In the genomic region with DNA sequence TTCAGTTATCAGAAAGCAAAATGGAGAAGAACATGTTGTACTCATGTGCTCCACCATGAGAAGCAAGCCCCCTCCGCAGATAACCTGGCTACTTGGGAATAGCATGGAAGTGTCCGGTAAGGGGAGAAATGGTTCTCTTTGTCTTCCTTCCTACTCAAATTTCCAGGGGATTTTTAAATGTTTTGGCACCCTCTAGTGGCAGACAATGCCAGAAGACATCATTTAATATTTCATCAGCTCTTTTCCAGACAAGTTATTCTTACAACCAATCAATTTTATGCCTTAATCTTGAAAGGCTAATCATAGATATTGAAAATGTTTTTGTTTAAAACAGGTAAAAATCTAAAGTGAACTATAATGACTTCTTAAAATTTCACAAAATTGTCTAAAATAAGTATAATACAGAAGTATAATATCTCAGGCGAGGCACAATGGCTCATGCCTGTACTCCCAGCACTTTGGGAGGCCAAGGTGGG, we compare ENCODE assay signal across 8 cellular contexts. TPM values are rescaled to one million over a fixed set of nuclear protein-coding genes. Genes with fewer than 3 reads are reported as not detected.
DNase-seq lines count a peak whose midpoint lies in the region; ATAC-seq and TF ChIP-seq lines count a peak whose summit lies in the region.

No MANE protein-coding gene starts in this region.

- no peak overlapping the region for H3K9ac ChIP-seq in fibroblast of lung (ENCODE audit: insufficient read depth, low read length)

- H3K4me1 ChIP-seq in fibroblast of lung (ENCODE audit: control insufficient read depth, extremely low read depth, insufficient read depth, low read length): peaks cover 2% of the 10 kb centered on the region
- H3K4me1 ChIP-seq in neuron (ENCODE audit: insufficient read depth, low read length): peaks cover 5% of the 10 kb centered on the region

- no peak for ATAC-seq in GM19452 (IDR thresholded peaks at IDR 0.05; ENCODE audit: unreplicated experiment)

- H3K27me3 ChIP-seq in fibroblast of lung (ENCODE audit: control insufficient read depth, insufficient read depth, low read length): no peaks in the 10 kb centered on the region
- no peaks in the 10 kb centered on the region for H3K27me3 ChIP-seq in neuron (ENCODE audit: insufficient read depth, low read length)

- H2AFZ ChIP-seq in fibroblast of lung (ENCODE audit: low read length) (peak overlapping the region; percentile 47), neuron (ENCODE audit: low read depth, low read length) (peak overlapping the region; percentile 66)

- no peaks in the 10 kb centered on the region for H3K79me2 ChIP-seq in fibroblast of lung (ENCODE audit: control insufficient read depth, insufficient read depth, low read length)

- in situ Hi-C loops in Caki2 (cut with HindIII; ENCODE audit: low pct_unique_long_range_greater_than_20kb, low sequenced_read_pairs): loop anchor here (10.0 to 25.0 kb wide), 2 partner anchors 208 to 219 kb away; a partner anchor contains a TSS

- peak overlapping the region; percentile 37 for H3K4me2 ChIP-seq in fibroblast of lung (ENCODE audit: extremely low read depth, insufficient read depth, low read length)

- H3K27ac ChIP-seq in fibroblast of lung (ENCODE audit: insufficient read depth, low read length): no peak overlapping the region

- no peaks in the 10 kb centered on the region for H3K36me3 ChIP-seq in fibroblast of lung (ENCODE audit: control insufficient read depth, insufficient read depth, low read length)
- H3K36me3 ChIP-seq in neuron (ENCODE audit: insufficient read depth, low read length): no peaks in the 10 kb centered on the region

- H4K20me1 ChIP-seq in fibroblast of lung (ENCODE audit: control insufficient read depth, extremely low read depth, insufficient read depth, low read length): no peaks in the 10 kb centered on the region

- H3K4me3 ChIP-seq in HFF-Myc (replicated peaks; ENCODE audit: low read depth, low read length) (no peak overlapping the region), fibroblast of lung (replicated peaks in 1 of 4; ENCODE audit: control extremely low read depth in 1 of 4, insufficient read depth in 1 of 4, low read depth in 3 of 4, low read length in 4 of 4) (no peak overlapping the region), neuron (ENCODE audit: low read length) (no peak overlapping the region)

- H3K9me3 ChIP-seq in fibroblast of lung (ENCODE audit: control insufficient read depth, insufficient read depth, low read depth, low read length) (no peaks in the 10 kb centered on the region), neuron (ENCODE audit: low read length) (no peaks in the 10 kb centered on the region)

- TF ChIP-seq CTCF in HFF-Myc (IDR thresholded peaks at IDR 0.05; ENCODE audit: low read depth, low read length, missing control alignments): peak; percentile 54
- TF ChIP-seq CTCF in fibroblast of lung (conservative IDR thresholded peaks at IDR 0.05 in 1 of 2, IDR thresholded peaks at IDR 0.05 in 1 of 2; ENCODE audit: low read depth in 1 of 2, low read length in 2 of 2): peak; percentile 57 to 58

- DNase-seq in Caki2 (ENCODE audit: low read depth) (peak; percentile 79), HFF-Myc (ENCODE audit: extremely low read depth, low read depth) (peak; percentile 75), NCI-H526 (lab: John Stamatoyannopoulos, UW) (peak; percentile 92 to 96), fibroblast of lung (ENCODE audit: low read depth in 2 of 2) (peak; percentile 78 to 88), GM19238 (ENCODE audit: insufficient read length, low spot score) (no peak)
- peak; percentile 14 to 15 for DNase-seq in activated CD4-positive, alpha-beta T cell treated with anti-CD3 and anti-CD28 coated beads, Interleukin-2, amount 50 U/mL, for 4 hours

RNA-seq across cellular contexts. Expression of a gene that starts 15.7 kb away (rescaled TPM):
- 1.1 TPM in 1 of 2 replicates, not detected in the other for total RNA-seq in Caki2 (2014; rRNA removed; shearing (Covaris generic); ENCODE audit: low replicate concordance)
- total RNA-seq in fibroblast of lung: under 0.01 TPM in 2 replicates
- polyA plus RNA-seq in fibroblast of lung: not detected in 2 replicates
- polyA plus RNA-seq in fibroblast of lung (2012): not detected in 2 replicates
- polyA minus RNA-seq in fibroblast of lung (ENCODE audit: low replicate concordance): not detected in 2 replicates

RNA-seq across cellular contexts. Expression of a gene that starts 28.6 kb away (rescaled TPM):
- total RNA-seq in Caki2 (2014; rRNA removed; shearing (Covaris generic); ENCODE audit: low replicate concordance): 2.3 and 3.1 TPM in 2 replicates
- total RNA-seq in fibroblast of lung: 2.1 and 3.5 TPM in 2 replicates
- polyA plus RNA-seq in fibroblast of lung: 1.6 and 2.6 TPM in 2 replicates
- polyA plus RNA-seq in fibroblast of lung (2012): 1.3 and 2.0 TPM in 2 replicates
- polyA minus RNA-seq in fibroblast of lung (ENCODE audit: low replicate concordance): not detected in 2 replicates
